ENCODE assay signal across 29 cellular contexts in the genomic region with DNA sequence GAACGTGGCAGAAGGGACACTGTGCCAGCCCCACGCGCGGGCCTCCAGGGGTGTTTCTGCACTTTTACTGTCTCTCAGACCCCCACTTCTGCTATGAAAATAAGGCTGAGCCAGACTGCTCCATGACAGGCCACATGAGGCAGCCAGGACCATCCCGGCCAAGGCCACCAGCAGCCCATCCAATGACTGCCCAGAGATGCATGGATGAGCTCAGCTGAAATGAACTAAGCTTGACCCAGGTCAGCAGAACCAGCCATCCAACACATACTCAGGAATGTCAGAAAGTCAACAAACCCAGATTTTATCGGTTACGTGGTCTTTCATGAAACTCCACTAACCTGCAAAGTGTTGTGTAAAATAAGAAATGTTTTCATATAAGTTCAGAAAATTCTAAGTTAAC. TPM values are rescaled to one million over a fixed set of nuclear protein-coding genes. Genes with fewer than 3 reads are reported as not detected.
"Had no signal": no experiment of that assay in that cellular context is flagged by ENCODE, and none has a peak within 500 bp of the region (broad histone marks: within the 10 kb centered on the region; RNA-seq: fewer than 3 reads in every experiment).

No MANE protein-coding gene starts in this region.

- H3K36me3 ChIP-seq: breast epithelium, esophagus muscularis mucosa, neutrophil, ovary, thoracic aorta, upper lobe of right lung had no signal

- FAIRE-seq: colon, endothelial cell of umbilical vein, frontal cortex, keratinocyte had no signal

- H3K4me3 ChIP-seq: breast epithelium, dorsolateral prefrontal cortex, esophagus muscularis mucosa, ovary, psoas muscle, thoracic aorta, upper lobe of right lung had no signal

- H3K9me3 ChIP-seq: neutrophil, ovary, psoas muscle, thoracic aorta, upper lobe of right lung had no signal

- H3K4me1 ChIP-seq: breast epithelium, esophagus muscularis mucosa, psoas muscle, upper lobe of right lung had no signal

- H3K4me1 Mint-ChIP-seq: activated naive CD8-positive, alpha-beta T cell treated with anti-CD3 and anti-CD28 coated beads for 36 hours; central memory CD8-positive, alpha-beta T cell; nephron; WTC11 had no signal

- H3K4me3 Mint-ChIP-seq: activated naive CD8-positive, alpha-beta T cell treated with anti-CD3 and anti-CD28 coated beads for 36 hours; activated T-cell treated with anti-CD3 and anti-CD28 coated beads, Interleukin-2, amount 50 U/mL, for 24 hours; central memory CD8-positive, alpha-beta T cell; effector memory CD8-positive, alpha-beta T cell; nephron; WTC11 had no signal

- DNase-seq: activated CD4-positive, alpha-beta T cell treated with anti-CD3 and anti-CD28 coated beads, Interleukin-2, amount 50 U/mL, for 4 hours; activated CD8-positive, alpha-beta memory T cell treated with anti-CD3 and anti-CD28 coated beads for 24 hours; activated CD8-positive, alpha-beta memory T cell treated with anti-CD3 and anti-CD28 coated beads, Interleukin-2, amount 50 U/mL, for 4 hours; activated naive CD4-positive, alpha-beta T cell; activated naive CD8-positive, alpha-beta T cell treated with anti-CD3 and anti-CD28 coated beads for 36 hours; activated T-cell treated with anti-CD3 and anti-CD28 coated beads, Interleukin-2, amount 50 U/mL, for 24 hours; dorsolateral prefrontal cortex; effector memory CD8-positive, alpha-beta T cell; hypothalamus; ovary; psoas muscle; right cardiac atrium; stimulated activated CD4-positive, alpha-beta T cell treated with anti-CD3 and anti-CD28 coated beads, Interleukin-4, amount 100 ng/mL, for 24 hours; stimulated activated naive CD4-positive, alpha-beta T cell treated with Interleukin-2 at 50 U/mL for 16 hours; T-helper 1 cell; upper lobe of right lung had no signal

- H3K27me3 ChIP-seq: breast epithelium, esophagus muscularis mucosa, neutrophil, ovary, upper lobe of right lung had no signal

- H3K27ac ChIP-seq: breast epithelium, dorsolateral prefrontal cortex, esophagus muscularis mucosa, neutrophil, ovary, psoas muscle, thoracic aorta, upper lobe of right lung had no signal

- H3K27ac Mint-ChIP-seq: activated naive CD8-positive, alpha-beta T cell treated with anti-CD3 and anti-CD28 coated beads for 36 hours; activated T-cell treated with anti-CD3 and anti-CD28 coated beads, Interleukin-2, amount 50 U/mL, for 24 hours; activated T-helper 2 cell treated with anti-CD3 and anti-CD28 coated beads, Interferon-gamma antibody, Interleukin-2, Interleukin-4, amounts not matched to agents 10 μg/mL and 5 μg/mL and 100 μg/mL, durations not matched to agents 14 hours and 24 hours and 36 hours; effector memory CD8-positive, alpha-beta T cell; WTC11 had no signal

- ATAC-seq: effector memory CD8-positive, alpha-beta T cell; psoas muscle; right cardiac atrium; upper lobe of right lung; WTC11 had no signal

- H3K9me3 Mint-ChIP-seq: central memory CD8-positive, alpha-beta T cell had no signal

RNA-seq across cellular contexts. Expression of a gene that starts 51.2 kb away (rescaled TPM):
- total RNA-seq: activated naive CD8-positive, alpha-beta T cell treated with anti-CD3 and anti-CD28 coated beads for 36 hours; activated T-helper 2 cell treated with anti-CD3 and anti-CD28 coated beads, Interferon-gamma antibody, Interleukin-2, Interleukin-4, amounts not matched to agents 10 μg/mL and 5 μg/mL and 100 μg/mL, durations not matched to agents 14 hours and 24 hours and 36 hours; breast epithelium; endothelial cell of umbilical vein; esophagus muscularis mucosa; frontal cortex; liver; ovary; psoas muscle; thoracic aorta; upper lobe of right lung; WTC11 had no signal
